Comparison of ENCODE assay signal across 9 cellular contexts in the genomic region with DNA sequence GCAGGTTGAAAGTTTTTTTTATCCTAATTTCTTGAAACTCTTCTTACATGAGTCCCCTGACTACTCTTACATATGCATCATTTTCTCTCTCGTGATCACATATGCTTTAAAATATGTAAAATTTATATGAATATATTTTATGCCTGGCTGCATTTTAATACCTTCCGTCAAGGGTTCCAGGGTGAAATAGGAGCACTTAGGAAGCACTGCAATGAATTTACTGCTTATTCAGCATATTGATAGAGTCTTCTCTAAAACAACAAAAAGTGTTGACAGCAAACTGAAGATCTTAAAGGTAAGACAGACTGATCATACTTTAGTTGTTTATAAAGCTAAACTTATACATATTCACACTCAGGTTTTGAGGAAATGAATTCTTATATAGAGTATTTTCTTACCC.
"Had no signal": no experiment of that assay in that cellular context is flagged by ENCODE, and none has a peak within 500 bp of the region (broad histone marks: within the 10 kb centered on the region; RNA-seq: fewer than 3 reads in every experiment).

No MANE protein-coding gene starts in this region.

- H3K9ac ChIP-seq: GM23248, KMS-11 had no signal

- ATAC-seq: HCT116 had no signal

- H3K36me3 ChIP-seq: HAP-1 had no signal

- H3K4me2 ChIP-seq: KMS-11 had no signal

- H3K4me3 ChIP-seq: GM23248, HAP-1 had no signal

- H3K27ac ChIP-seq: GM23248, KMS-11 had no signal

- H3K9me3 ChIP-seq: HAP-1 had no signal

- H2AFZ ChIP-seq: GM23248 had no signal

- FAIRE-seq: HTR-8/SVneo had no signal

- DNase-seq: GM23248, GOT3, H7, HFFc6, KBM-7 had no signal

- H3K4me1 ChIP-seq: HAP-1 had no signal
